Comparison of ENCODE assay signal across 6 cellular contexts in the genomic region with DNA sequence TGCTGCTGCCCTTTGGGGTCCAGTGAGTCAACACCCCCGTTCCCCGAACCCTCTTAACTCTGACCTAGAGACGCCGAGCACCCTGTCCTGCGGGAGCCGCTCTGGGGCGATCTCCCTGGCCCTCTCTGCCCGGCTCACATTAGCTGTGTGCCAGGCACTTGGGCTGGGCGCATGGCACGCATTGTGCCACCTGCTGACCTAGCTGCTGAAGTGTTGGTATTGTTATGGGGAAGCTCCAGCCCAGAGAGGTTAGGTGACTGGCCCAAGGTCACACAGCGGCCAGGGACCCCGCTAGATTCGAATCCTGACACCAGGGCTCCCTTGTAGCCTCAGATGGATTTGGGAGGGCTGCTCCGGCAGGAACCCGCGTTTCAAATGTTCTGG. TPM values are rescaled to one million over a fixed set of nuclear protein-coding genes. Genes with fewer than 3 reads are reported as not detected.
A peak's percentile ranks its signal among the peaks of the same experiment; 100 is the strongest.
DNase-seq lines count a peak whose midpoint lies in the region; ATAC-seq and TF ChIP-seq lines count a peak whose summit lies in the region.

No MANE protein-coding gene starts in this region.

- H3K79me2 ChIP-seq in smooth muscle cell (ENCODE audit: low read depth): peaks cover 20% of the 10 kb centered on the region

- peaks cover 19% of the 10 kb centered on the region for H3K4me1 ChIP-seq in smooth muscle cell (ENCODE audit: low read depth)

- H3K27ac ChIP-seq in smooth muscle cell (ENCODE audit: low read depth): no peak overlapping the region

- H3K4me2 ChIP-seq in smooth muscle cell: peak overlapping the region; percentile 96

- H3K4me3 ChIP-seq in smooth muscle cell: peak overlapping the region; percentile 69

- peak; percentile 70 for ATAC-seq in esophagus mucosa
- no peak for ATAC-seq in GM19455 (IDR thresholded peaks at IDR 0.05; ENCODE audit: unreplicated experiment)

- peaks cover 6% of the 10 kb centered on the region for H4K20me1 ChIP-seq in smooth muscle cell (ENCODE audit: low read depth)

- DNase-seq in DMS53 (lab: John Stamatoyannopoulos, UW) (peak; percentile 64), DMS53 treated with DMSO at 0.1 percent for 48 hours (lab: John Stamatoyannopoulos, UW; ENCODE audit: unreplicated experiment) (no peak), smooth muscle cell (lab: John Stamatoyannopoulos, UW; ENCODE audit: unreplicated experiment) (no peak), Kasumi-1 (lab: John Stamatoyannopoulos, UW) (no peak)

- no peak for TF ChIP-seq CTCF in smooth muscle cell (IDR thresholded peaks at IDR 0.05; ENCODE audit: borderline replicate concordance, insufficient read depth, poor library complexity, severe bottlenecking)

- no peaks in the 10 kb centered on the region for H3F3A ChIP-seq in smooth muscle cell (ENCODE audit: low read depth)

- peak overlapping the region; percentile 75 for H3K9ac ChIP-seq in smooth muscle cell (ENCODE audit: low read depth)

- H2AFZ ChIP-seq in smooth muscle cell (ENCODE audit: low read depth): no peak overlapping the region

- H3K27me3 ChIP-seq in smooth muscle cell (ENCODE audit: low read depth): no peaks in the 10 kb centered on the region

- no peaks in the 10 kb centered on the region for H3K9me3 ChIP-seq in smooth muscle cell (replicated peaks; ENCODE audit: low read depth)

- WGBS in smooth muscle cell (ENCODE audit: low lambda C conversion rate): 74% methylated on average over 16 of the region's 16 CpGs

- no peaks in the 10 kb centered on the region for H3K36me3 ChIP-seq in smooth muscle cell (ENCODE audit: low read depth)

RNA-seq across cellular contexts. Expression of a gene that starts 1.1 kb away (rescaled TPM):
- total RNA-seq in esophagus mucosa (15.7 TPM), smooth muscle cell (0.40 TPM in 1 of 2 replicates, not detected in the other)
- 3.3 and 3.5 TPM in 2 replicates for polyA plus RNA-seq in smooth muscle cell

RNA-seq across cellular contexts. Expression of a gene that starts 8.1 kb away (rescaled TPM):
- total RNA-seq in esophagus mucosa (67.4 TPM), smooth muscle cell (16.0 and 23.2 TPM in 2 replicates)
- 65.0 and 68.2 TPM in 2 replicates for polyA plus RNA-seq in smooth muscle cell

RNA-seq across cellular contexts. Expression of a gene that starts 13.0 kb away (rescaled TPM):
- total RNA-seq in esophagus mucosa (33.8 TPM), smooth muscle cell (21.6 and 30.1 TPM in 2 replicates)
- polyA plus RNA-seq in smooth muscle cell: 21.1 and 26.4 TPM in 2 replicates

RNA-seq across cellular contexts. Expression of a gene that starts 17.8 kb away (rescaled TPM):
- total RNA-seq in esophagus mucosa (13.3 TPM), smooth muscle cell (23.0 and 27.2 TPM in 2 replicates)
- 39.9 and 51.6 TPM in 2 replicates for polyA plus RNA-seq in smooth muscle cell

RNA-seq across cellular contexts. Expression of a gene that starts 23.7 kb away (rescaled TPM):
- total RNA-seq in esophagus mucosa (2.9 TPM), smooth muscle cell (5.2 and 5.3 TPM in 2 replicates)
- polyA plus RNA-seq in smooth muscle cell: 7.7 and 10.0 TPM in 2 replicates

Comparison
In these comparisons a context has a peak if more than half of its experiments do, and no peak if none do; other contexts are left out.
1. RNA of a gene that starts 1.1 kb away (total RNA-seq): 15.7 TPM in esophagus mucosa (single experiment); 0.40 TPM in smooth muscle cell; every median in the first group is over 10 times any median in the second.